ENCODE assay signal across 1 cellular context in genomic region chr6:11130605-11131004, GRCh38.
TF ChIP-seq lines count a peak whose summit lies in the region.

No MANE protein-coding gene starts in this region.

TF ChIP-seq in GM12878, 131 proteins besides CTCF, POLR2A, EP300 and RAD21:
- TF ChIP-seq SIN3A (IDR thresholded peaks at IDR 0.05; ENCODE audit: low read depth, low read length) (no peak), BHLHE40 (IDR thresholded peaks at IDR 0.05; ENCODE audit: borderline replicate concordance in 1 of 2, low read depth in 2 of 2, low read length in 1 of 2) (no peak), SIX5 (IDR thresholded peaks at IDR 0.05; ENCODE audit: low read depth, low read length, severe bottlenecking) (no peak), IKZF2 (IDR thresholded peaks at IDR 0.05) (no peak)
